In genomic region chr15:80185152-80185551, GRCh38 we compare ENCODE assay signal across 25 cellular contexts. TPM values are rescaled to one million over a fixed set of nuclear protein-coding genes. Genes with fewer than 3 reads are reported as not detected.
DNase-seq lines count a peak whose midpoint lies in the region; ATAC-seq, FAIRE-seq and TF ChIP-seq lines count a peak whose summit lies in the region.
"Had no signal": no experiment of that assay in that cellular context is flagged by ENCODE, and none has a peak within 500 bp of the region (broad histone marks: within the 10 kb centered on the region; RNA-seq: fewer than 3 reads in every experiment).

No MANE protein-coding gene starts in this region.

- H3K4me2 ChIP-seq in K562 (ENCODE audit: insufficient read depth, low read length): no peak overlapping the region
- H3K4me2 ChIP-seq: A549; BLaER1 treated with 17β-estradiol and CSF1 and Interleukin-3, amounts not matched to agents 10 nM and 100 nM had no signal

- no peaks in the 10 kb centered on the region for H3K4me1 ChIP-seq in K562 (replicated peaks in 1 of 2; ENCODE audit: control insufficient read depth in 2 of 2, insufficient read depth in 2 of 2, low read length in 2 of 2)
- H3K4me1 ChIP-seq: A549, BE2C had no signal

- H3K9ac ChIP-seq in K562 (ENCODE audit: insufficient read depth in 1 of 2, low read depth in 2 of 2, low read length in 2 of 2): no peak overlapping the region
- H3K9ac ChIP-seq: BLaER1 treated with 17β-estradiol and CSF1 and Interleukin-3, amounts not matched to agents 10 nM and 100 nM; GM23248 had no signal

- no peaks in the 10 kb centered on the region for H3K27me3 ChIP-seq in K562 (ENCODE audit: control insufficient read depth in 2 of 2, insufficient read depth in 2 of 2, low read length in 2 of 2)
- H3K27me3 ChIP-seq: BE2C; BLaER1 treated with 17β-estradiol and CSF1 and Interleukin-3, amounts not matched to agents 10 nM and 100 nM had no signal

- no peak for TF ChIP-seq POLR2A in K562 (conservative IDR thresholded peaks at IDR 0.05)

- intact Hi-C loops in cardiac septum (cut with DNase I): no loop called here
- intact Hi-C loops in left cardiac atrium (cut with DNase I): no loop called here
- intact Hi-C loops in K562 (cut with micrococcal nuclease): no loop called here
- intact Hi-C loops in posterior vena cava (cut with DNase I): no loop called here

- H3K79me2 ChIP-seq in K562 (ENCODE audit: control insufficient read depth, insufficient read depth, low read length): no peaks in the 10 kb centered on the region

- no peaks in the 10 kb centered on the region for H3K9me1 ChIP-seq in K562 (ENCODE audit: control insufficient read depth, insufficient read depth, low read length)

- no peak for TF ChIP-seq RAD21 in K562 (CRISPR knock-in tag; conservative IDR thresholded peaks at IDR 0.05 in 1 of 2, IDR thresholded peaks at IDR 0.05 in 1 of 2)

- no peak for TF ChIP-seq EP300 in K562 (IDR thresholded peaks at IDR 0.05; ENCODE audit: low read length)

- no peak overlapping the region for H2AFZ ChIP-seq in K562 (ENCODE audit: low read depth, low read length)
- H2AFZ ChIP-seq: GM23248 had no signal

- H4K20me1 ChIP-seq in K562 (replicated peaks; ENCODE audit: control insufficient read depth, insufficient read depth, low read length): no peaks in the 10 kb centered on the region

- FAIRE-seq in K562 (lab: Jason Lieb, UNC): no peak
- FAIRE-seq: A549, D721Med, GM12878, GM19239, H1 had no signal

- H3K4me3 ChIP-seq in K562: no peak overlapping the region
- H3K4me3 ChIP-seq: A549; BLaER1 treated with 17β-estradiol and CSF1 and Interleukin-3, amounts not matched to agents 10 nM and 100 nM; GM12878; GM23248 had no signal

- TF ChIP-seq CTCF in K562 (IDR thresholded peaks at IDR 0.05 in 2 of 3, conservative IDR thresholded peaks at IDR 0.05 in 1 of 3; ENCODE audit: insufficient read depth in 2 of 3, low read depth in 1 of 3, low read length in 3 of 3): no peak

- CTCF ChIA-PET in K562 (lab: Yijun Ruan, JAX; ENCODE audit: low intra/inter-chr PET ratio): no interaction called here

- POLR2A ChIA-PET in K562 (lab: Yijun Ruan, JAX): interaction anchor here (1.0 kb wide), 1 partner anchor 13 kb away, joined by 4 read pairs; no protein-coding TSS in a partner anchor

- no peak for ATAC-seq in left cardiac atrium
- no peak for ATAC-seq in K562
- no peak for ATAC-seq in HG02870 (IDR thresholded peaks at IDR 0.05; ENCODE audit: unreplicated experiment)
- ATAC-seq: A549, GM12878 had no signal

- 90% methylated on average over 2 of the region's 2 CpGs for WGBS in K562 (ENCODE audit: insufficient coverage, low coverage, missing lambda C conversion rate)

- no peaks in the 10 kb centered on the region for H3K9me3 ChIP-seq in K562 (replicated peaks; ENCODE audit: control insufficient read depth, insufficient read depth, low read depth, low read length)
- H3K9me3 ChIP-seq: A549, BE2C had no signal

- in situ Hi-C loops in K562 (cut with MboI): no loop called here

- DNase-seq in cardiac septum (ENCODE audit: low spot score) (peak; percentile 15), left cardiac atrium (no peak), K562 (ENCODE audit: extremely low read depth in 1 of 4, low spot score in 3 of 4) (no peak), posterior vena cava (ENCODE audit: low spot score) (peak; percentile 2), cortex of kidney (lab: John Stamatoyannopoulos, UW) (no peak)
- DNase-seq: 8988T; ACHN; AML-193; BE2C; CD4-positive, alpha-beta T cell; CD8-positive, alpha-beta memory T cell; DMS 273 treated with DMSO at 0.1 percent for 48 hours; DMS79; EL; GDM1; GM23248; H7; HCEC 1CT had no signal

- BruUV-seq in K562 (replicated peaks; lab: Mats Ljungman, UMichigan): no TSS peak

- H3K27ac ChIP-seq in K562 (ENCODE audit: extremely low read depth, low read depth, low read length): no peak overlapping the region
- H3K27ac ChIP-seq: A549; BLaER1 treated with 17β-estradiol and CSF1 and Interleukin-3, amounts not matched to agents 10 nM and 100 nM; GM23248 had no signal

- H3K36me3 ChIP-seq in K562 (ENCODE audit: control insufficient read depth, insufficient read depth, low read length): peaks cover 83% of the 10 kb centered on the region; the same call in 2 of the 3 replicates
- H3K36me3 ChIP-seq: BE2C had no signal

TF ChIP-seq in K562, 482 proteins besides CTCF, POLR2A, EP300 and RAD21:
- TF ChIP-seq U2AF2 (optimal IDR thresholded peaks at IDR 0.05; ENCODE audit: low read depth, low read length) (no peak), ZNF197 (CRISPR knock-in tag; IDR thresholded peaks at IDR 0.05; ENCODE audit: low read depth) (no peak), BDP1 (IDR thresholded peaks at IDR 0.05; ENCODE audit: insufficient read depth, insufficient read length) (no peak), ZNF518B (CRISPR knock-in tag; IDR thresholded peaks at IDR 0.05) (no peak), NCOA6 (IDR thresholded peaks at IDR 0.05) (no peak), ZNF311 (CRISPR knock-in tag; IDR thresholded peaks at IDR 0.05) (no peak), L3MBTL2 (IDR thresholded peaks at IDR 0.05) (no peak), RBM25 (IDR thresholded peaks at IDR 0.05; ENCODE audit: low read depth, low read length, severe bottlenecking) (peak; percentile 59), NBN (IDR thresholded peaks at IDR 0.05; ENCODE audit: low read depth) (no peak), CREB3 (tag; conservative IDR thresholded peaks at IDR 0.05; ENCODE audit: low read depth) (no peak), THRAP3 (IDR thresholded peaks at IDR 0.05; ENCODE audit: borderline replicate concordance) (no peak), FOXA3 (CRISPR knock-in tag; conservative IDR thresholded peaks at IDR 0.05 in 1 of 2, IDR thresholded peaks at IDR 0.05 in 1 of 2) (no peak), BCOR (IDR thresholded peaks at IDR 0.05) (0 out of 2 replicates have a peak, but pooled peaks have one; percentile 10), ZNF384 (IDR thresholded peaks at IDR 0.05; ENCODE audit: low read depth, low read length) (no peak)

RNA-seq across cellular contexts. Expression of gene FAH, which starts 32.4 kb away (rescaled TPM):
- total RNA-seq in cardiac septum (25.2 TPM), left cardiac atrium (10 to 100 TPM; 41.0 to 46.7 TPM), K562 (2014; rRNA removed) (89.0 and 100 TPM in 2 replicates), K562 (2014; rRNA removed; fragmentation: Illumina TruSeq; extraction: Trizol) (51.1 and 66.8 TPM in 2 replicates), K562 (2015; rRNA removed; fragmentation: Illumina TruSeq; extraction: Trizol) (103 and 107 TPM in 2 replicates), K562 (2021) (117 and 121 TPM in 2 replicates), posterior vena cava (10 to 100 TPM; 20.5 to 22.4 TPM)
- total RNA-seq in K562 (2011; cell fraction: chromatin; rRNA removed; ENCODE audit: low replicate concordance): 56.0 and 108 TPM in 2 replicates
- 63.9 and 67.4 TPM in 2 replicates for total RNA-seq in K562 (2011; cell fraction: nucleolus; rRNA removed)
- total RNA-seq in K562 (2011; cell fraction: nucleoplasm; rRNA removed): 79.6 and 83.7 TPM in 2 replicates
- polyA plus RNA-seq in K562 (2011; rRNA removed) (64.8 and 69.7 TPM in 2 replicates), K562 (2014; fragmentation: Illumina TruSeq; extraction: Trizol) (122 and 129 TPM in 2 replicates), K562 (2014; fragmentation: Nextera tagmentation; extraction: Ambion mirVana) (100 to 1,000 TPM; 302 to 310 TPM), K562 (2014; rRNA removed) (80.7 and 95.4 TPM in 2 replicates)
- 77.3 and 116 TPM in 2 replicates for polyA plus RNA-seq in K562 (2011; cell fraction: cytosol; rRNA removed)
- polyA plus RNA-seq in K562 (2011; cell fraction: nucleus; rRNA removed): 114 and 173 TPM in 2 replicates
- polyA plus RNA-seq in K562 (2012): 158 and 187 TPM in 2 replicates
- polyA minus RNA-seq in K562 (2011; rRNA and poly(A)+ RNA removed): 80.7 and 150 TPM in 2 replicates
- polyA minus RNA-seq in K562 (2011; cell fraction: cytosol; rRNA and poly(A)+ RNA removed): 62.9 and 87.4 TPM in 2 replicates
- 44.5 and 46.4 TPM in 2 replicates for polyA minus RNA-seq in K562 (2011; cell fraction: nucleus; rRNA and poly(A)+ RNA removed)

Comparison
In these comparisons a context has a peak if more than half of its experiments do, and no peak if none do; other contexts are left out.
1. DNase-seq: peak in cardiac septum (single experiment) and posterior vena cava (single experiment); none in left cardiac atrium (single experiment), K562 (0 of 4) and cortex of kidney (single experiment).